In genomic region chr7:111987115-111987826, GRCh38 we compare ENCODE assay signal across 8 cellular contexts.
A peak's percentile ranks its signal among the peaks of the same experiment; 100 is the strongest.
DNase-seq lines count a peak whose midpoint lies in the region; ATAC-seq, FAIRE-seq and TF ChIP-seq lines count a peak whose summit lies in the region.
"Had no signal": no experiment of that assay in that cellular context is flagged by ENCODE, and none has a peak within 500 bp of the region (broad histone marks: within the 10 kb centered on the region; RNA-seq: fewer than 3 reads in every experiment).

No MANE protein-coding gene starts in this region.

- H3K27ac ChIP-seq in right cardiac atrium (ENCODE audit: low read length) = no peak overlapping the region
- H3K27ac ChIP-seq in transverse colon = peak overlapping the region in 3 of 4 donors; percentile 10 to 38 (median 13)

- in situ Hi-C loops in transverse colon (cut with MboI; ENCODE audit: low pct_ligation_motif_present in 1 of 4, low pct_unique_long_range_greater_than_20kb in 1 of 4, low sequenced_read_pairs in 3 of 4) = no loop called here

- no peaks in the 10 kb centered on the region for H3K36me3 ChIP-seq in transverse colon

- no peak for TF ChIP-seq CTCF in transverse colon (IDR thresholded peaks at IDR 0.05)

- FAIRE-seq in frontal cortex (lab: Jason Lieb, UNC) = no peak

- peak; percentile 67 to 91 for ATAC-seq in right cardiac atrium

- no peaks in the 10 kb centered on the region for H3K27me3 ChIP-seq in right cardiac atrium (ENCODE audit: control insufficient read depth, insufficient read depth)
- H3K27me3 ChIP-seq in transverse colon = no peaks in the 10 kb centered on the region

- intact Hi-C loops in right cardiac atrium (cut with DNase I) (loop anchor here in 1 of 4 donors (10.0 kb wide), 1 partner anchor 218 kb away; the partner anchor contains the start of genes DOCK4 and ZNF277), transverse colon (cut with DNase I; ENCODE audit: low total_unique reads) (no loop called here)

- H3K4me3 ChIP-seq in right cardiac atrium (ENCODE audit: low read length) (no peak overlapping the region), transverse colon (no peak overlapping the region)

- DNase-seq in LHCN-M2 (ENCODE audit: low read depth) (peak; percentile 64), amniotic epithelial cell (ENCODE audit: low read depth) (peak; percentile 86), right cardiac atrium (no peak), transverse colon (no peak), KG1 (lab: John Stamatoyannopoulos, UW) (no peak), frontal cortex (ENCODE audit: low spot score in 2 of 2) (no peak), iPS-NIHi7 (ENCODE audit: extremely low spot score) (no peak)
- DNase-seq: NCI-H1105 had no signal

- TF ChIP-seq EP300 in transverse colon (IDR thresholded peaks at IDR 0.05; ENCODE audit: low read depth) = no peak

- TF ChIP-seq POLR2A in transverse colon (IDR thresholded peaks at IDR 0.05) = no peak

- no peaks in the 10 kb centered on the region for H3K4me1 ChIP-seq in right cardiac atrium (ENCODE audit: control insufficient read depth, insufficient read depth, low read length)
- H3K4me1 ChIP-seq in transverse colon = peaks cover 0 to 4% (median 0%) of the 10 kb centered on the region in 4 donors

- 31% methylated on average over 6 of the region's 6 CpGs for WGBS in right cardiac atrium
- 62 to 72% methylated on average over 5 to 6 of the region's 6 CpGs for WGBS in transverse colon (ENCODE audit: low coverage in 1 of 2), 2 donors

- H3K9me3 ChIP-seq in right cardiac atrium (ENCODE audit: control insufficient read depth, low read length) (no peaks in the 10 kb centered on the region), transverse colon (no peaks in the 10 kb centered on the region)

Comparison
In these comparisons a context has a peak if more than half of its experiments do, and no peak if none do; other contexts are left out.
1. DNase-seq: peak in LHCN-M2 (single experiment) and amniotic epithelial cell (single experiment); none in right cardiac atrium (0 of 3), transverse colon (single experiment), KG1 (single experiment), frontal cortex (0 of 2) and iPS-NIHi7 (single experiment).